8 cellular contexts compared by ENCODE assay signal in genomic region chr4:56908206-56909082, GRCh38. TPM values are rescaled to one million over a fixed set of nuclear protein-coding genes. Genes with fewer than 3 reads are reported as not detected.
A peak's percentile ranks its signal among the peaks of the same experiment; 100 is the strongest.
DNase-seq lines count a peak whose midpoint lies in the region; ATAC-seq, FAIRE-seq and TF ChIP-seq lines count a peak whose summit lies in the region.

No MANE protein-coding gene starts in this region.

- intact Hi-C loops in posterior vena cava (cut with DNase I) (no loop called here), upper lobe of right lung (cut with DNase I) (no loop called here)

- H3K9me3 ChIP-seq in SK-N-MC (ENCODE audit: low read depth, low read length) (no peaks in the 10 kb centered on the region), cardiac muscle cell (ENCODE audit: low read depth) (no peaks in the 10 kb centered on the region), upper lobe of right lung (no peaks in the 10 kb centered on the region)

- ATAC-seq in HG03432 (IDR thresholded peaks at IDR 0.05; ENCODE audit: unreplicated experiment), result peak; percentile 67
- ATAC-seq in activated naive CD8-positive, alpha-beta T cell treated with anti-CD3 and anti-CD28 coated beads, Interleukin-2, amount 10 ng/mL, durations not matched to agents 7 days and 5 days (ENCODE audit: low read depth), result peak; percentile 68
- peak; percentile 81 for ATAC-seq in upper lobe of right lung

- peak overlapping the region; percentile 88 for H3K9ac ChIP-seq in SK-N-MC (ENCODE audit: insufficient read length)

- peaks cover 37% of the 10 kb centered on the region for H3K4me1 Mint-ChIP-seq in activated naive CD8-positive, alpha-beta T cell treated with anti-CD3 and anti-CD28 coated beads, Interleukin-2, amount 10 ng/mL, durations not matched to agents 7 days and 5 days

- H3K4me1 ChIP-seq in cardiac muscle cell (ENCODE audit: low read depth) (peaks cover 22% of the 10 kb centered on the region), upper lobe of right lung (peaks cover 28% of the 10 kb centered on the region)

- H3K4me3 Mint-ChIP-seq in activated naive CD8-positive, alpha-beta T cell treated with anti-CD3 and anti-CD28 coated beads, Interleukin-2, amount 10 ng/mL, durations not matched to agents 7 days and 5 days, result peak overlapping the region; percentile 98

- H3K27me3 Mint-ChIP-seq in activated naive CD8-positive, alpha-beta T cell treated with anti-CD3 and anti-CD28 coated beads, Interleukin-2, amount 10 ng/mL, durations not matched to agents 7 days and 5 days, result peaks cover 3% of the 10 kb centered on the region

- H3K36me3 Mint-ChIP-seq in activated naive CD8-positive, alpha-beta T cell treated with anti-CD3 and anti-CD28 coated beads, Interleukin-2, amount 10 ng/mL, durations not matched to agents 7 days and 5 days, result peaks cover 10% of the 10 kb centered on the region

- no peak for FAIRE-seq in GM19239 (lab: Jason Lieb, UNC)

- POLR2A ChIA-PET in activated naive CD8-positive, alpha-beta T cell treated with anti-CD3 and anti-CD28 coated beads, Interleukin-2, amount 10 ng/mL, durations not matched to agents 7 days and 5 days (lab: Charles Lee), result interaction anchor here (0.5 to 5.2 kb wide), 7 partner anchors 52 to 1054 kb away, joined by 3 to 107 read pairs (median 6); partner anchors contain the start of genes AASDH, NOA1, PAICS and POLR2B

- DNase-seq in AG10803 (ENCODE audit: low read depth) (peak; percentile 54), GM19239 (ENCODE audit: insufficient read length, low spot score) (peak; percentile 75), SK-N-MC (ENCODE audit: low read depth, low spot score) (no peak), cardiac muscle cell (ENCODE audit: low read depth in 1 of 2, low spot score in 1 of 2) (peak; percentile 77 to 91), posterior vena cava (ENCODE audit: low spot score) (peak; percentile 91), upper lobe of right lung (peak; percentile 89)
- DNase-seq in activated naive CD8-positive, alpha-beta T cell treated with anti-CD3 and anti-CD28 coated beads, Interleukin-2, amount 10 ng/mL, durations not matched to agents 7 days and 5 days, result peak; percentile 84

- peaks cover 14% of the 10 kb centered on the region for H3K27me3 ChIP-seq in cardiac muscle cell
- no peaks in the 10 kb centered on the region for H3K27me3 ChIP-seq in upper lobe of right lung

- H3K27ac ChIP-seq in SK-N-MC (peak overlapping the region; percentile 83), cardiac muscle cell (peak overlapping the region; percentile 99), upper lobe of right lung (peak overlapping the region; percentile 94)

- H3K4me3 ChIP-seq in AG10803 (ENCODE audit: low read length) (peak overlapping the region; percentile 87), SK-N-MC (peak overlapping the region; percentile 90), cardiac muscle cell (peak overlapping the region; percentile 95), upper lobe of right lung (peak overlapping the region; percentile 97)

- peak overlapping the region; percentile 97 for H3K27ac Mint-ChIP-seq in activated naive CD8-positive, alpha-beta T cell treated with anti-CD3 and anti-CD28 coated beads, Interleukin-2, amount 10 ng/mL, durations not matched to agents 7 days and 5 days

- no peak for TF ChIP-seq CTCF in AG10803 (conservative IDR thresholded peaks at IDR 0.05; ENCODE audit: low read length)
- no peak for TF ChIP-seq CTCF in cardiac muscle cell (IDR thresholded peaks at IDR 0.05; ENCODE audit: low read depth, low read length)
- no peak for TF ChIP-seq CTCF in upper lobe of right lung (IDR thresholded peaks at IDR 0.05)

- peaks cover 23% of the 10 kb centered on the region; the same call in 1 of the 2 replicates for H3K36me3 ChIP-seq in SK-N-MC (ENCODE audit: insufficient read depth, low read length)
- H3K36me3 ChIP-seq in cardiac muscle cell, result peaks cover 7% of the 10 kb centered on the region
- peaks cover 1% of the 10 kb centered on the region for H3K36me3 ChIP-seq in upper lobe of right lung

- no peaks in the 10 kb centered on the region for H3K9me3 Mint-ChIP-seq in activated naive CD8-positive, alpha-beta T cell treated with anti-CD3 and anti-CD28 coated beads, Interleukin-2, amount 10 ng/mL, durations not matched to agents 7 days and 5 days

RNA-seq across cellular contexts. Expression of gene REST, which starts 0.7 kb away (rescaled TPM):
- total RNA-seq in activated naive CD8-positive, alpha-beta T cell treated with anti-CD3 and anti-CD28 coated beads, Interleukin-2, amount 10 ng/mL, durations not matched to agents 7 days and 5 days, result 10 to 100 TPM; 52.2 to 56.7 TPM
- 38.4 and 66.1 TPM in 2 replicates for total RNA-seq in cardiac muscle cell
- polyA plus RNA-seq in cardiac muscle cell, result 89.0 and 130 TPM in 2 replicates
- total RNA-seq in posterior vena cava, result 10 to 100 TPM; 31.9 to 32.0 TPM
- total RNA-seq in upper lobe of right lung, result 39.0 TPM
